Comparison of ENCODE assay signal across 8 cellular contexts in the genomic region with DNA sequence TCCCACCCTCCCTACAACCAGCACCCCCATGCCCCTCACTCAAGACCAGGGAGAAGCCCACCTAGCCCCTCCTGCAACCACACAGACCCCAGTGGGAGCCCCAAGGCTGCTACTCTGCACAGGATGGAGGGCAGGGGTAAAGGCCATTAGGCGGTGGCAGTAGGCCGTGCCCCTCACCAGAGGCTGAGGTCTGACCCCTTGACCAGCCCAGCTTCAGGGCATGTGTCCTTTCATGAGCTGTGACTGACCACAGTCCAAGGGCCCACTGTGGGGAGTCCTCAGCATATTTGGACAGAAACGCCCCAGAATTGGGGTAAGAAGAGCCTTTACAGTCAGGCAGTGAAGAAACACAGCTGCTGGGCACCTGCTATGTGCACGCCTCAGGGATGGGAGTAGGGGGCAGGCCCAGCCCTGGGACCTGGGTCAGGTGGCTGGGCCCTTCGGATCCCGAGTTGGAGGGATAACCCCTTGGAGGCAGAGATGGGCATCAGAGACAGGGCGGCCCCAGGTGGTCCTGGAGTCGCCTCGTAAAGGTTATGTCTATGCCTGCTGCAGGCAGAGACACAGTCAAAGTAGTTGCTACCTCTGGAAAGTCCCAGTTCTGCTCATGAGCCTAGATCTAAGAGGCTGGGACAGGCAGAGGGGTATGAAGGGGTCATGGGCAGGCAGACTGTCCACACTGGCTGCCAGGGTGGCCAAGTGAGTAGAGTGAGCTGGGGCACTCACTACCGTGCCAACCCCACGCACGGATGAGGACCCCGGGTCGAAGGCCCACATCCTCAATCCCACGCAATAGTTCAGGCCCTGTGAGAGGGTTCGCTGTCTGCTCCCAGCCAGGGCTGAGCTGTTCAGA. TPM values are rescaled to one million over a fixed set of nuclear protein-coding genes. Genes with fewer than 3 reads are reported as not detected.
DNase-seq lines count a peak whose midpoint lies in the region; ATAC-seq and TF ChIP-seq lines count a peak whose summit lies in the region.

No MANE protein-coding gene starts in this region.

- TF ChIP-seq POLR2A in HCT116 (IDR thresholded peaks at IDR 0.05; ENCODE audit: borderline replicate concordance, extremely low read depth, insufficient read depth, insufficient read length): peak; percentile 21

- peaks cover 22% of the 10 kb centered on the region; the same call in 1 of the 2 replicates for H4K20me1 ChIP-seq in HCT116 (ENCODE audit: insufficient read depth)

- TF ChIP-seq RAD21 in HCT116 (IDR thresholded peaks at IDR 0.05; ENCODE audit: low read depth): no peak

- no peak for TF ChIP-seq CTCF in HCT116 (IDR thresholded peaks at IDR 0.05 in 2 of 3, conservative IDR thresholded peaks at IDR 0.05 in 1 of 3; ENCODE audit: borderline replicate concordance in 1 of 3, insufficient read depth in 1 of 3, low read depth in 2 of 3, low read length in 2 of 3)

- H3K79me2 ChIP-seq in HCT116 (ENCODE audit: insufficient read depth, low read length): peaks cover 59% of the 10 kb centered on the region

- H3K4me2 ChIP-seq in HCT116 (ENCODE audit: low read length): peak overlapping the region; percentile 94

- no peak overlapping the region for H2AFZ ChIP-seq in HCT116 (ENCODE audit: low read depth, low read length, poor library complexity, severe bottlenecking)

- CTCF ChIA-PET in HCT116 (lab: Charles Lee): no interaction called here

- H3K27ac ChIP-seq in HCT116 (ENCODE audit: low read depth, low read length): peak overlapping the region; percentile 97

- POLR2A ChIA-PET in HCT116 (lab: Charles Lee): interaction anchor here (1.5 kb wide), 1 partner anchor 23 kb away, joined by 4 read pairs; the partner anchor contains the start of gene ZNF497

- intact Hi-C loops in HCT116 (cut with micrococcal nuclease): no loop called here
- intact Hi-C loops in activated T-helper 2 cell treated with anti-CD3 and anti-CD28 coated beads, Interferon-gamma antibody, Interleukin-2, Interleukin-4, amounts not matched to agents 10 μg/mL and 5 μg/mL and 100 μg/mL, durations not matched to agents 14 hours and 24 hours and 36 hours (cut with micrococcal nuclease): loop anchor here (2.0 to 10.0 kb wide), 3 partner anchors 133 to 203 kb away; partner anchors contain the start of genes ZBTB45, ZNF274 and ZNF544

- peaks cover 31% of the 10 kb centered on the region for H3K36me3 Mint-ChIP-seq in activated T-helper 2 cell treated with anti-CD3 and anti-CD28 coated beads, Interferon-gamma antibody, Interleukin-2, Interleukin-4, amounts not matched to agents 10 μg/mL and 5 μg/mL and 100 μg/mL, durations not matched to agents 14 hours and 24 hours and 36 hours (ENCODE audit: low read depth)
- peaks cover 60% of the 10 kb centered on the region for H3K36me3 Mint-ChIP-seq in stimulated activated effector memory CD8-positive, alpha-beta T cell treated with anti-CD3 and anti-CD28 coated beads, Interleukin-12 subunit alpha, Interleukin-12 subunit beta, amount 100 ng/mL, for 72 hours

- peak overlapping the region; percentile 96 for H3K4me3 Mint-ChIP-seq in activated T-helper 2 cell treated with anti-CD3 and anti-CD28 coated beads, Interferon-gamma antibody, Interleukin-2, Interleukin-4, amounts not matched to agents 10 μg/mL and 5 μg/mL and 100 μg/mL, durations not matched to agents 14 hours and 24 hours and 36 hours (ENCODE audit: low read depth)
- peak overlapping the region; percentile 92 for H3K4me3 Mint-ChIP-seq in stimulated activated effector memory CD8-positive, alpha-beta T cell treated with anti-CD3 and anti-CD28 coated beads, Interleukin-12 subunit alpha, Interleukin-12 subunit beta, amount 100 ng/mL, for 72 hours

- RAD21 ChIA-PET in HCT116 (lab: Charles Lee; ENCODE audit: low non-redundant PET in 1 of 2, low total read pairs in 2 of 2, uncharacterized antibody in 2 of 2, unreplicated experiment in 2 of 2): no interaction called here

- DNase-seq in HCT116 (ENCODE audit: low read depth, low spot score) (no peak), NCI-H524 (lab: John Stamatoyannopoulos, UW) (no peak), ecto neural progenitor cell (ENCODE audit: low spot score) (no peak)
- DNase-seq in activated T-helper 2 cell treated with anti-CD3 and anti-CD28 coated beads, Interferon-gamma antibody, Interleukin-2, Interleukin-4, amounts not matched to agents 10 μg/mL and 5 μg/mL and 100 μg/mL, durations not matched to agents 14 hours and 24 hours and 36 hours (ENCODE audit: low spot score): no peak
- peak in 1 of 2 donors; percentile 62 for DNase-seq in stimulated activated effector memory CD8-positive, alpha-beta T cell treated with anti-CD3 and anti-CD28 coated beads, Interleukin-12 subunit alpha, Interleukin-12 subunit beta, amount 100 ng/mL, for 72 hours (ENCODE audit: low spot score in 2 of 2)

- peak overlapping the region; percentile 62 to 96 for H3K4me3 ChIP-seq in HCT116 (replicated peaks in 1 of 2; ENCODE audit: low read depth in 1 of 2, low read length in 2 of 2)
- H3K4me3 ChIP-seq in iPS-18c (ENCODE audit: insufficient read depth, low read depth, low read length): peak overlapping the region; percentile 85

- no peaks in the 10 kb centered on the region for H3K9me3 ChIP-seq in HCT116 (ENCODE audit: control insufficient read depth in 1 of 2, insufficient read depth in 1 of 2, low read depth in 1 of 2, low read length in 2 of 2)
- no peaks in the 10 kb centered on the region for H3K9me3 ChIP-seq in iPS-18c (ENCODE audit: control insufficient read depth, insufficient read depth, low read length)

- H3K9me2 ChIP-seq in HCT116 (ENCODE audit: insufficient read depth): no peaks in the 10 kb centered on the region

- H3K27me3 Mint-ChIP-seq in activated T-helper 2 cell treated with anti-CD3 and anti-CD28 coated beads, Interferon-gamma antibody, Interleukin-2, Interleukin-4, amounts not matched to agents 10 μg/mL and 5 μg/mL and 100 μg/mL, durations not matched to agents 14 hours and 24 hours and 36 hours (ENCODE audit: low read depth): no peaks in the 10 kb centered on the region

- ATAC-seq in HCT116: no peak
- ATAC-seq in stimulated activated effector memory CD8-positive, alpha-beta T cell treated with anti-CD3 and anti-CD28 coated beads, Interleukin-12 subunit alpha, Interleukin-12 subunit beta, amount 100 ng/mL, for 72 hours: no peak
- no peak for ATAC-seq in HG03342 (IDR thresholded peaks at IDR 0.05; ENCODE audit: unreplicated experiment)
- ATAC-seq in GM19023 (IDR thresholded peaks at IDR 0.05; ENCODE audit: unreplicated experiment): no peak

- peaks cover 30% of the 10 kb centered on the region for H3K4me1 Mint-ChIP-seq in activated T-helper 2 cell treated with anti-CD3 and anti-CD28 coated beads, Interferon-gamma antibody, Interleukin-2, Interleukin-4, amounts not matched to agents 10 μg/mL and 5 μg/mL and 100 μg/mL, durations not matched to agents 14 hours and 24 hours and 36 hours (ENCODE audit: low read depth)
- H3K4me1 Mint-ChIP-seq in stimulated activated effector memory CD8-positive, alpha-beta T cell treated with anti-CD3 and anti-CD28 coated beads, Interleukin-12 subunit alpha, Interleukin-12 subunit beta, amount 100 ng/mL, for 72 hours: peaks cover 46% of the 10 kb centered on the region

- H3K4me1 ChIP-seq in HCT116 (ENCODE audit: control insufficient read depth in 1 of 2, insufficient read depth in 2 of 2, low read length in 2 of 2): peaks cover 23 to 44% of the 10 kb centered on the region in 2 experiments

- no peaks in the 10 kb centered on the region for H3K9me3 Mint-ChIP-seq in activated T-helper 2 cell treated with anti-CD3 and anti-CD28 coated beads, Interferon-gamma antibody, Interleukin-2, Interleukin-4, amounts not matched to agents 10 μg/mL and 5 μg/mL and 100 μg/mL, durations not matched to agents 14 hours and 24 hours and 36 hours
- H3K9me3 Mint-ChIP-seq in stimulated activated effector memory CD8-positive, alpha-beta T cell treated with anti-CD3 and anti-CD28 coated beads, Interleukin-12 subunit alpha, Interleukin-12 subunit beta, amount 100 ng/mL, for 72 hours: no peaks in the 10 kb centered on the region

- peak overlapping the region; percentile 100 for H3K9ac ChIP-seq in HCT116 (ENCODE audit: low read length)

- peaks cover 12 to 30% of the 10 kb centered on the region in 2 experiments; a peak in 3 of 4 replicates for H3K36me3 ChIP-seq in HCT116 (ENCODE audit: control insufficient read depth in 1 of 2, insufficient read depth in 2 of 2, low read length in 2 of 2)

- BruUV-seq in HCT116 (replicated peaks; lab: Mats Ljungman, UMichigan): no TSS peak

- H3K27me3 ChIP-seq in HCT116 (ENCODE audit: insufficient read depth, low read length): no peaks in the 10 kb centered on the region

- peak overlapping the region; percentile 94 for H3K27ac Mint-ChIP-seq in activated T-helper 2 cell treated with anti-CD3 and anti-CD28 coated beads, Interferon-gamma antibody, Interleukin-2, Interleukin-4, amounts not matched to agents 10 μg/mL and 5 μg/mL and 100 μg/mL, durations not matched to agents 14 hours and 24 hours and 36 hours
- H3K27ac Mint-ChIP-seq in stimulated activated effector memory CD8-positive, alpha-beta T cell treated with anti-CD3 and anti-CD28 coated beads, Interleukin-12 subunit alpha, Interleukin-12 subunit beta, amount 100 ng/mL, for 72 hours: peak overlapping the region; percentile 96

RNA-seq across cellular contexts. Expression of gene RPS5, which starts 1.5 kb away (rescaled TPM):
- 1,982 TPM for total RNA-seq in HCT116 (2021; ENCODE audit: unreplicated experiment)
- 4,316 and 4,936 TPM in 2 replicates for polyA plus RNA-seq in HCT116 (2012)
- 1,217 and 1,244 TPM in 2 replicates for total RNA-seq in activated T-helper 2 cell treated with anti-CD3 and anti-CD28 coated beads, Interferon-gamma antibody, Interleukin-2, Interleukin-4, amounts not matched to agents 10 μg/mL and 5 μg/mL and 100 μg/mL, durations not matched to agents 14 hours and 24 hours and 36 hours

RNA-seq across cellular contexts. Expression of gene ZNF837, which starts 4.7 kb away (rescaled TPM):
- total RNA-seq in HCT116 (2021; ENCODE audit: unreplicated experiment): 3.2 TPM
- 2.0 and 2.1 TPM in 2 replicates for polyA plus RNA-seq in HCT116 (2012)
- total RNA-seq in activated T-helper 2 cell treated with anti-CD3 and anti-CD28 coated beads, Interferon-gamma antibody, Interleukin-2, Interleukin-4, amounts not matched to agents 10 μg/mL and 5 μg/mL and 100 μg/mL, durations not matched to agents 14 hours and 24 hours and 36 hours: 1.1 and 1.5 TPM in 2 replicates

RNA-seq across cellular contexts. Expression of gene RNF225, which starts 9.9 kb away (rescaled TPM):
- total RNA-seq in HCT116 (2021; ENCODE audit: unreplicated experiment): 1.2 TPM
- not detected in 2 replicates for polyA plus RNA-seq in HCT116 (2012)
- 0.57 and 0.91 TPM in 2 replicates for total RNA-seq in activated T-helper 2 cell treated with anti-CD3 and anti-CD28 coated beads, Interferon-gamma antibody, Interleukin-2, Interleukin-4, amounts not matched to agents 10 μg/mL and 5 μg/mL and 100 μg/mL, durations not matched to agents 14 hours and 24 hours and 36 hours

RNA-seq across cellular contexts. Expression of gene ZNF584, which starts 22.9 kb away (rescaled TPM):
- 25.8 TPM for total RNA-seq in HCT116 (2021; ENCODE audit: unreplicated experiment)
- polyA plus RNA-seq in HCT116 (2012): 13.1 and 13.5 TPM in 2 replicates
- 11.2 and 12.2 TPM in 2 replicates for total RNA-seq in activated T-helper 2 cell treated with anti-CD3 and anti-CD28 coated beads, Interferon-gamma antibody, Interleukin-2, Interleukin-4, amounts not matched to agents 10 μg/mL and 5 μg/mL and 100 μg/mL, durations not matched to agents 14 hours and 24 hours and 36 hours

RNA-seq across cellular contexts. Expression of gene ZNF497, which starts 23.0 kb away (rescaled TPM):
- total RNA-seq in HCT116 (2021; ENCODE audit: unreplicated experiment): 5.1 TPM
- polyA plus RNA-seq in HCT116 (2012): 2.1 and 2.2 TPM in 2 replicates
- total RNA-seq in activated T-helper 2 cell treated with anti-CD3 and anti-CD28 coated beads, Interferon-gamma antibody, Interleukin-2, Interleukin-4, amounts not matched to agents 10 μg/mL and 5 μg/mL and 100 μg/mL, durations not matched to agents 14 hours and 24 hours and 36 hours: 0.76 and 2.2 TPM in 2 replicates
